In the genomic region with DNA sequence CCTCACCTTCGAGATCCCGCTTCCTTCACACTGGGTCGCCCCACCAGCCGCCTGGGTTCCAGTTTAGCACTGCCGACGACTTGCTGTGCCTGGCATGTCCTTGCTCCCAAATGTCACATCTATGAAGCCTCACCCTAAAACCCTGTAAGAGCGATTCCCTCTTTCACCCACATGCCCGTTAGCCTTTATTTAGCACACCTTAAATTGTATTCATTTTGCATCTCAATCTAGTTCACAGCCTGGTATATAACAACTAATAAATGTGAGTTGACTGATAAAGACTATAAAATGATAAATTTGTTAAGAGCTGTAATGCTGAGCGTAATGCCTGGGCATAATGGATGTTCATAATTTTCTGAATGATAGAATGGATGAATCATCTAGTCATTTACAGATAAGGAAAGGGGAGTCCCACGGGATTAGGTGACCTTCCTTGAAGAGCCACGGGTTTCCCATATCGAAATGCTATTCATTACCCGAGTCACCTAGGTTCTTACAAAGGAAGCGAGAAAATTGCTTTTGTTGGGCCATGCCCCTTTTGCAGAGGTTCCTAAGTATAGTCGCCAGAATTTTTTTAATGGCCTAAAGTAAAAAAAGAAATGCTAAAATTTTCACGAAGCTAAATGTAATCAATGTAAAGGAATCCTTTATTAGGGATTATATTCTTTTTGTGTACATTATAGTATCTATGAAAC, we compare ENCODE assay signal across 8 cellular contexts. TPM values are rescaled to one million over a fixed set of nuclear protein-coding genes. Genes with fewer than 3 reads are reported as not detected.
DNase-seq lines count a peak whose midpoint lies in the region; ATAC-seq, FAIRE-seq and TF ChIP-seq lines count a peak whose summit lies in the region.

No MANE protein-coding gene starts in this region.

- peak overlapping the region; percentile 95 for H3K27ac Mint-ChIP-seq in osteocyte (ENCODE audit: unreplicated experiment)

- peaks cover 12% of the 10 kb centered on the region for H3K79me2 ChIP-seq in OCI-LY3 (ENCODE audit: low read length)

- no peak for FAIRE-seq in RCC 7860 (lab: Jason Lieb, UNC)

- H3K36me3 ChIP-seq in OCI-LY3 (replicated peaks; ENCODE audit: low read depth, low read length) (peaks cover 6% of the 10 kb centered on the region), ectodermal cell (ENCODE audit: control insufficient read depth, insufficient read depth, low read length) (no peaks in the 10 kb centered on the region)

- H3K4me3 ChIP-seq in OCI-LY3 (ENCODE audit: low read length), result peak overlapping the region; percentile 84
- H3K4me3 ChIP-seq in ectodermal cell (ENCODE audit: insufficient read depth, low read depth, low read length), result peak overlapping the region; percentile 66

- TF ChIP-seq CTCF in OCI-LY3 (IDR thresholded peaks at IDR 0.05; ENCODE audit: low read depth, low read length), result no peak
- TF ChIP-seq CTCF in osteocyte (IDR thresholded peaks at IDR 0.05), result no peak

- no peaks in the 10 kb centered on the region for H3K27me3 ChIP-seq in OCI-LY3 (ENCODE audit: low read depth, low read length)
- H3K27me3 ChIP-seq in ectodermal cell (ENCODE audit: control insufficient read depth, insufficient read depth, low read length, poor library complexity, severe bottlenecking), result no peaks in the 10 kb centered on the region

- no peaks in the 10 kb centered on the region for H3K9me3 ChIP-seq in OCI-LY3 (ENCODE audit: insufficient read depth, low read length)
- no peaks in the 10 kb centered on the region for H3K9me3 ChIP-seq in ectodermal cell (ENCODE audit: control insufficient read depth, low read length)

- no peak for ATAC-seq in GM18861 (IDR thresholded peaks at IDR 0.05; ENCODE audit: unreplicated experiment)

- DNase-seq in NCI-H1417 (lab: John Stamatoyannopoulos, UW) (peak; percentile 39 to 83 (median 56)), NCI-H1417 treated with DMSO at 0.1 percent for 48 hours (lab: John Stamatoyannopoulos, UW) (no peak), osteocyte (ENCODE audit: extremely low spot score, unreplicated experiment) (no peak), RCC 7860 (ENCODE audit: low spot score) (no peak), NCI-H187 treated with DMSO at 0.1 percent for 48 hours (lab: John Stamatoyannopoulos, UW) (no peak)

- H3K4me1 ChIP-seq in OCI-LY3 (ENCODE audit: low read length) (peaks cover 18% of the 10 kb centered on the region), ectodermal cell (ENCODE audit: control insufficient read depth, insufficient read depth, low read length) (no peaks in the 10 kb centered on the region)

- whole genome bisulfite sequencing in ectodermal cell, 2 experiments, result 11 to 15% methylated on average over 14 to 15 of the region's 16 CpGs

- H3K4me1 Mint-ChIP-seq in osteocyte (ENCODE audit: unreplicated experiment), result peaks cover 36% of the 10 kb centered on the region

- peak overlapping the region; percentile 86 for H3K9ac ChIP-seq in OCI-LY3 (ENCODE audit: low read length)

- H3K4me3 Mint-ChIP-seq in osteocyte (ENCODE audit: unreplicated experiment), result peak overlapping the region; percentile 94

- peaks cover 15% of the 10 kb centered on the region for H3K27me3 Mint-ChIP-seq in osteocyte (ENCODE audit: unreplicated experiment)

- H3K36me3 Mint-ChIP-seq in osteocyte (ENCODE audit: unreplicated experiment), result peaks cover 10% of the 10 kb centered on the region

- peak overlapping the region; percentile 87 for H3K4me2 ChIP-seq in OCI-LY3 (ENCODE audit: low read length)

- no peaks in the 10 kb centered on the region for H3K9me3 Mint-ChIP-seq in osteocyte (ENCODE audit: unreplicated experiment)

- H4K20me1 ChIP-seq in OCI-LY3 (ENCODE audit: insufficient read depth, low read length), result no peaks in the 10 kb centered on the region

- peak overlapping the region; percentile 56 for H2AFZ ChIP-seq in OCI-LY3 (ENCODE audit: low read depth, low read length)

- peak overlapping the region; percentile 86 for H3K27ac ChIP-seq in OCI-LY3 (ENCODE audit: low read length)
- H3K27ac ChIP-seq in ectodermal cell (ENCODE audit: insufficient read depth, low read depth, low read length, poor library complexity, severe bottlenecking), result peak overlapping the region; percentile 62

RNA-seq across cellular contexts. Expression of gene AP1S2, which starts 1.1 kb away (rescaled TPM):
- polyA plus RNA-seq in ectodermal cell (2013, experiment 1 of 4), result 154 TPM
- polyA plus RNA-seq in ectodermal cell (2013, experiment 2 of 4), result 178 TPM
- 136 TPM for polyA plus RNA-seq in ectodermal cell (2013, experiment 3 of 4)
- 160 TPM for polyA plus RNA-seq in ectodermal cell (2013, experiment 4 of 4)
- 79.7 and 92.6 TPM in 2 replicates for total RNA-seq in osteocyte

Comparison
In these comparisons a context has a peak if more than half of its experiments do, and no peak if none do; other contexts are left out.
1. DNase-seq: peak in NCI-H1417 (3 of 3); none in NCI-H1417 treated with DMSO at 0.1 percent for 48 hours (single experiment), osteocyte (single experiment), RCC 7860 (single experiment) and NCI-H187 treated with DMSO at 0.1 percent for 48 hours (single experiment).